In the genomic region with DNA sequence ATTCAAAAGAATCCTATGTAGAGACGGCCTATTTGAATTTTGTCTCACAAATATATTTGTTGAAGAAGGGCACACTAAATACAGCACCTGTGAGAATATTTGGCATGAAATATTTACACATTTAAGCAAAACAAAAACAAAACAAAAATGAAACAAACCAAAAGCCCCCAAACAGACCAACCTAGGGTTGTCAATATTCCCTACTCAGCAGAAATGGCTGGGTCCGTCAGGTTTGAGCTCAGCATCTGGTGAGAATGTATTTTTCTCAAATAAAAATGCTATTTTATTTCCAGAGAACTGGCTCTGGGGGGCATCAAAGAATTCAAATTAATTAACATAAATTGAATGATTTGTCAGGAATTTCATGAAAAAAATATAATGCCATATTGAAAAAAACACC, we compare ENCODE assay signal across 18 cellular contexts.
DNase-seq lines count a peak whose midpoint lies in the region; ATAC-seq and TF ChIP-seq lines count a peak whose summit lies in the region.
"Had no signal": no experiment of that assay in that cellular context is flagged by ENCODE, and none has a peak within 500 bp of the region (broad histone marks: within the 10 kb centered on the region; RNA-seq: fewer than 3 reads in every experiment).

No MANE protein-coding gene starts in this region.

- H3K27me3 Mint-ChIP-seq in natural killer cell treated with Interleukin-12 subunit alpha and Interleukin-12 subunit beta and Interleukin-15 and Interleukin-18, amount 100 ng/mL, for 72 hours: peaks cover 0 to 11% of the 10 kb centered on the region in 2 donors
- H3K27me3 Mint-ChIP-seq in natural killer cell (ENCODE audit: low read depth in 2 of 2): peaks cover 0 to 6% of the 10 kb centered on the region in 2 donors

- peaks cover 3% of the 10 kb centered on the region for H3F3A ChIP-seq in neural cell (ENCODE audit: insufficient read depth, low read length, poor library complexity, severe bottlenecking)
- peaks cover 10% of the 10 kb centered on the region for H3F3A ChIP-seq in smooth muscle cell (ENCODE audit: low read depth)

- peaks cover 4% of the 10 kb centered on the region for H3K4me1 ChIP-seq in smooth muscle cell (ENCODE audit: low read depth)
- H3K4me1 ChIP-seq: Caco-2, HAP-1 had no signal

- 89% methylated on average over 2 of the region's 2 CpGs for WGBS in smooth muscle cell (ENCODE audit: low lambda C conversion rate)

- H3K79me2 ChIP-seq in neural cell (replicated peaks; ENCODE audit: insufficient read depth, low read length): no peaks in the 10 kb centered on the region
- peaks cover 6% of the 10 kb centered on the region for H3K79me2 ChIP-seq in smooth muscle cell (ENCODE audit: low read depth)

- no peak for TF ChIP-seq RAD21 in neural cell (conservative IDR thresholded peaks at IDR 0.05)

- no peak overlapping the region for H2AFZ ChIP-seq in neural cell (ENCODE audit: low read depth, low read length)
- H2AFZ ChIP-seq in smooth muscle cell (ENCODE audit: low read depth): no peak overlapping the region

- no peak for TF ChIP-seq EP300 in neural cell (conservative IDR thresholded peaks at IDR 0.05; ENCODE audit: poor library complexity, severe bottlenecking)

- H3K9me2 ChIP-seq in neural cell (ENCODE audit: insufficient read depth, low read length): no peaks in the 10 kb centered on the region

- H3K36me3 Mint-ChIP-seq in natural killer cell treated with Interleukin-12 subunit alpha and Interleukin-12 subunit beta and Interleukin-15 and Interleukin-18, amount 100 ng/mL, for 72 hours: no peaks in the 10 kb centered on the region
- H3K36me3 Mint-ChIP-seq in natural killer cell: no peaks in the 10 kb centered on the region
- H3K36me3 Mint-ChIP-seq: CD4-positive, CD25-positive, alpha-beta regulatory T cell; CD8-positive, alpha-beta T cell had no signal

- ATAC-seq in natural killer cell treated with Interleukin-12 subunit alpha and Interleukin-12 subunit beta and Interleukin-15 and Interleukin-18, amount 100 ng/mL, for 72 hours: no peak
- no peak for ATAC-seq in natural killer cell
- no peak for ATAC-seq in left ventricle myocardium superior
- ATAC-seq: CD8-positive, alpha-beta T cell had no signal

- no peaks in the 10 kb centered on the region for H3K4me1 Mint-ChIP-seq in natural killer cell treated with Interleukin-12 subunit alpha and Interleukin-12 subunit beta and Interleukin-15 and Interleukin-18, amount 100 ng/mL, for 72 hours (ENCODE audit: low read depth in 2 of 2)
- no peaks in the 10 kb centered on the region for H3K4me1 Mint-ChIP-seq in natural killer cell

- H3K9me3 ChIP-seq in SK-N-MC (ENCODE audit: low read depth, low read length): no peaks in the 10 kb centered on the region
- no peaks in the 10 kb centered on the region for H3K9me3 ChIP-seq in neural cell (ENCODE audit: low read length)
- no peaks in the 10 kb centered on the region for H3K9me3 ChIP-seq in smooth muscle cell (replicated peaks; ENCODE audit: low read depth)
- H3K9me3 ChIP-seq: Caco-2, HAP-1 had no signal

- H3K9ac ChIP-seq in SK-N-MC (ENCODE audit: insufficient read length): peak overlapping the region; percentile 9
- no peak overlapping the region for H3K9ac ChIP-seq in neural cell (ENCODE audit: low read length)
- H3K9ac ChIP-seq in smooth muscle cell (ENCODE audit: low read depth): no peak overlapping the region

- TF ChIP-seq CTCF in natural killer cell (IDR thresholded peaks at IDR 0.05): no peak
- no peak for TF ChIP-seq CTCF in neural cell (IDR thresholded peaks at IDR 0.05; ENCODE audit: poor library complexity, severe bottlenecking)
- no peak for TF ChIP-seq CTCF in smooth muscle cell (IDR thresholded peaks at IDR 0.05; ENCODE audit: borderline replicate concordance, insufficient read depth, poor library complexity, severe bottlenecking)

- H3K27me3 ChIP-seq in neural cell (ENCODE audit: insufficient read depth, low read depth, low read length) (no peaks in the 10 kb centered on the region), smooth muscle cell (ENCODE audit: low read depth) (no peaks in the 10 kb centered on the region)

- no peaks in the 10 kb centered on the region for H3K9me3 Mint-ChIP-seq in natural killer cell treated with Interleukin-12 subunit alpha and Interleukin-12 subunit beta and Interleukin-15 and Interleukin-18, amount 100 ng/mL, for 72 hours
- H3K9me3 Mint-ChIP-seq in natural killer cell: no peaks in the 10 kb centered on the region
- H3K9me3 Mint-ChIP-seq: CD4-positive, CD25-positive, alpha-beta regulatory T cell; CD8-positive, alpha-beta T cell; HFFc6 had no signal

- H3K27ac ChIP-seq in SK-N-MC (peak overlapping the region; percentile 92), neural cell (ENCODE audit: low read length) (peak overlapping the region; percentile 0), smooth muscle cell (ENCODE audit: low read depth) (peak overlapping the region; percentile 90)
- H3K27ac ChIP-seq: C4-2B had no signal

- no peak overlapping the region for H3K27ac Mint-ChIP-seq in natural killer cell treated with Interleukin-12 subunit alpha and Interleukin-12 subunit beta and Interleukin-15 and Interleukin-18, amount 100 ng/mL, for 72 hours
- no peak overlapping the region for H3K27ac Mint-ChIP-seq in natural killer cell
- H3K27ac Mint-ChIP-seq: CD4-positive, CD25-positive, alpha-beta regulatory T cell; CD8-positive, alpha-beta T cell; HFFc6 had no signal

- H3K36me3 ChIP-seq in SK-N-MC (ENCODE audit: insufficient read depth, low read length) (no peaks in the 10 kb centered on the region), neural cell (ENCODE audit: insufficient read depth, low read length) (no peaks in the 10 kb centered on the region), smooth muscle cell (ENCODE audit: low read depth) (no peaks in the 10 kb centered on the region)
- H3K36me3 ChIP-seq: HAP-1 had no signal

- H4K20me1 ChIP-seq in neural cell (ENCODE audit: insufficient read depth) (no peaks in the 10 kb centered on the region), smooth muscle cell (ENCODE audit: low read depth) (no peaks in the 10 kb centered on the region)

- H3K4me3 Mint-ChIP-seq in natural killer cell treated with Interleukin-12 subunit alpha and Interleukin-12 subunit beta and Interleukin-15 and Interleukin-18, amount 100 ng/mL, for 72 hours: no peak overlapping the region
- no peak overlapping the region for H3K4me3 Mint-ChIP-seq in natural killer cell
- H3K4me3 Mint-ChIP-seq: CD4-positive, CD25-positive, alpha-beta regulatory T cell; CD8-positive, alpha-beta T cell; HFFc6 had no signal

- intact Hi-C loops in natural killer cell (cut with micrococcal nuclease): no loop called here
- intact Hi-C loops in left ventricle myocardium superior (cut with micrococcal nuclease): no loop called here

- peak; percentile 8 for DNase-seq in natural killer cell treated with Interleukin-12 subunit alpha and Interleukin-12 subunit beta and Interleukin-15 and Interleukin-18, amount 100 ng/mL, for 72 hours (ENCODE audit: low spot score)
- no peak for DNase-seq in natural killer cell
- no peak for DNase-seq in SK-N-MC (ENCODE audit: low read depth, low spot score)
- DNase-seq in smooth muscle cell (lab: John Stamatoyannopoulos, UW; ENCODE audit: unreplicated experiment): no peak
- no peak for DNase-seq in globus pallidus (ENCODE audit: low spot score)
- no peak for DNase-seq in NAMALWA (ENCODE audit: low spot score)
- no peak for DNase-seq in left ventricle myocardium superior
- DNase-seq: 8988T; Caco-2; CD4-positive, CD25-positive, alpha-beta regulatory T cell; CD8-positive, alpha-beta T cell; DMS153; DND-41; GOT3; HFFc6 had no signal

- H3K4me2 ChIP-seq in neural cell (ENCODE audit: low read length) (no peak overlapping the region), smooth muscle cell (no peak overlapping the region)

- H3K4me3 ChIP-seq in SK-N-MC (peak overlapping the region; percentile 14), neural cell (ENCODE audit: low read length) (no peak overlapping the region), smooth muscle cell (no peak overlapping the region)
- H3K4me3 ChIP-seq: HAP-1 had no signal

TF ChIP-seq in neural cell, 6 proteins besides CTCF, POLR2A, EP300 and RAD21:
- no peak for TF ChIP-seq SMC3 (conservative IDR thresholded peaks at IDR 0.05; ENCODE audit: poor library complexity)
- no peak for TF ChIP-seq MXI1 (conservative IDR thresholded peaks at IDR 0.05; ENCODE audit: poor library complexity, severe bottlenecking)
- TF ChIP-seq EZH2 (IDR thresholded peaks at IDR 0.05; ENCODE audit: borderline replicate concordance, insufficient read depth, low read length, poor library complexity, severe bottlenecking): no peak
- TF ChIP-seq, protein P1, sequence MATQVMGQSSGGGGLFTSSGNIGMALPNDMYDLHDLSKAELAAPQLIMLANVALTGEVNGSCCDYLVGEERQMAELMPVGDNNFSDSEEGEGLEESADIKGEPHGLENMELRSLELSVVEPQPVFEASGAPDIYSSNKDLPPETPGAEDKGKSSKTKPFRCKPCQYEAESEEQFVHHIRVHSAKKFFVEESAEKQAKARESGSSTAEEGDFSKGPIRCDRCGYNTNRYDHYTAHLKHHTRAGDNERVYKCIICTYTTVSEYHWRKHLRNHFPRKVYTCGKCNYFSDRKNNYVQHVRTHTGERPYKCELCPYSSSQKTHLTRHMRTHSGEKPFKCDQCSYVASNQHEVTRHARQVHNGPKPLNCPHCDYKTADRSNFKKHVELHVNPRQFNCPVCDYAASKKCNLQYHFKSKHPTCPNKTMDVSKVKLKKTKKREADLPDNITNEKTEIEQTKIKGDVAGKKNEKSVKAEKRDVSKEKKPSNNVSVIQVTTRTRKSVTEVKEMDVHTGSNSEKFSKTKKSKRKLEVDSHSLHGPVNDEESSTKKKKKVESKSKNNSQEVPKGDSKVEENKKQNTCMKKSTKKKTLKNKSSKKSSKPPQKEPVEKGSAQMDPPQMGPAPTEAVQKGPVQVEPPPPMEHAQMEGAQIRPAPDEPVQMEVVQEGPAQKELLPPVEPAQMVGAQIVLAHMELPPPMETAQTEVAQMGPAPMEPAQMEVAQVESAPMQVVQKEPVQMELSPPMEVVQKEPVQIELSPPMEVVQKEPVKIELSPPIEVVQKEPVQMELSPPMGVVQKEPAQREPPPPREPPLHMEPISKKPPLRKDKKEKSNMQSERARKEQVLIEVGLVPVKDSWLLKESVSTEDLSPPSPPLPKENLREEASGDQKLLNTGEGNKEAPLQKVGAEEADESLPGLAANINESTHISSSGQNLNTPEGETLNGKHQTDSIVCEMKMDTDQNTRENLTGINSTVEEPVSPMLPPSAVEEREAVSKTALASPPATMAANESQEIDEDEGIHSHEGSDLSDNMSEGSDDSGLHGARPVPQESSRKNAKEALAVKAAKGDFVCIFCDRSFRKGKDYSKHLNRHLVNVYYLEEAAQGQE (IDR thresholded peaks at IDR 0.05; ENCODE audit: borderline replicate concordance): no peak
- no peak for TF ChIP-seq TAF1 (IDR thresholded peaks at IDR 0.05; ENCODE audit: low read depth)
- no peak for TF ChIP-seq POLR2AphosphoS5 (IDR thresholded peaks at IDR 0.05)

Comparison
In these comparisons a context has a peak if more than half of its experiments do, and no peak if none do; other contexts are left out.
1. H3K27ac ChIP-seq: peak in every context shown above with its lines; median percentile 92 in SK-N-MC; 90 in smooth muscle cell; 0 in neural cell.